8 cellular contexts compared by ENCODE assay signal in the genomic region with DNA sequence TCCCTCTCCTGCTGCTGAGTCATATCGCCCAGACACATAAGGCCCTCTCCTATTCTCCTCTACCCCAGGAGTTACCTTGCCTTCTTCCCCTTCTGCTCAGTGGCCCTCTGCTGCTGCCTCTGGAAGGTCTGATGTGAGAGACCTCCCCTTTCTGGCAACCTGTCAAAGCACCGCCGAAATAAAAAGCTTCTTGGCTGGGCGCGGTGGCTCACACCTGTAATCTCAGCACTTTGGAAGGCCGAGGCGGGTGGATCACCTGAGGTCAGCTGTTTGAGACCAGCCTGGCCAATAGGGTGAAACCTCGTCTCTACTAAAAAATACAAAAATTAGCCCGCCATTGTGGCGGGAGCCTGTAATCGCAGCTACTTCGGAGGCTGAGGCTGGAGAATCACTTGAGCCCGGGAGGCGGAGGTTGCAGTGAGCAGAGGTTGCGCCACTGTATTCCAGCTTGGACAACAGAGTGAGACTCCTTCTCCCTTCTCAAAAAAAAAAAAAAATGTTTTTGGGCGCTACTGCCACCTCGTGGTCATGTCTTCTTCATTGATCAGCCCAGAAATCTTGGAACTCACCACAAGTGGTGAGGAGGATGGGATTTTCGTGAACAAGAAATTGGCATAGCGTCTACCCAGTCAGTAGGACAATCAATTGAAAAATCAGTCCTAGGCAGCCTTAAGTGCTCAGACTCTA.
DNase-seq lines count a peak whose midpoint lies in the region; ATAC-seq and TF ChIP-seq lines count a peak whose summit lies in the region.

No MANE protein-coding gene starts in this region.

- no peaks in the 10 kb centered on the region for H3K9me3 ChIP-seq in HEK293 (ENCODE audit: control insufficient read depth, insufficient read depth, low read depth, low read length)

- TF ChIP-seq CTCF in HEK293 (tag by site-specific recombination; IDR thresholded peaks at IDR 0.05) (no peak), foreskin fibroblast (IDR thresholded peaks at IDR 0.05; ENCODE audit: low read depth, low read length) (peak; percentile 33)

- no peak for ATAC-seq in GM18909 (IDR thresholded peaks at IDR 0.05; ENCODE audit: poor library complexity, unreplicated experiment)

- no peaks in the 10 kb centered on the region for H3K36me3 ChIP-seq in HEK293 (ENCODE audit: control insufficient read depth in 2 of 2, insufficient read depth in 1 of 2, low read length in 2 of 2)

- H3K4me3 ChIP-seq in HEK293 (ENCODE audit: low read depth, low read length): no peak overlapping the region
- H3K4me3 ChIP-seq in foreskin fibroblast (ENCODE audit: low read depth in 1 of 2, low read length in 2 of 2): no peak overlapping the region

- DNase-seq in NCI-H1436 (lab: John Stamatoyannopoulos, UW) (peak; percentile 36), NCI-H1436 treated with DMSO at 0.1 percent for 48 hours (lab: John Stamatoyannopoulos, UW) (no peak), SHP77 (lab: John Stamatoyannopoulos, UW) (peak; percentile 30 to 41), foreskin fibroblast (peak; percentile 14 to 55), superior temporal gyrus (ENCODE audit: extremely low spot score) (peak; percentile 71), HuH-7.5 (ENCODE audit: low spot score) (no peak)

- H3K27ac ChIP-seq in HEK293 (ENCODE audit: extremely low read depth, low read depth, low read length): no peak overlapping the region

- POLR2A ChIA-PET in HEK293 (lab: Yijun Ruan, JAX): no interaction called here

- CTCF ChIA-PET in HEK293 (lab: Yijun Ruan, JAX): interaction anchor here (0.6 to 0.7 kb wide), 5 partner anchors 10 to 594 kb away, joined by 3 to 5 read pairs (median 4); no protein-coding TSS in a partner anchor

- H3K4me1 ChIP-seq in HEK293 (ENCODE audit: control insufficient read depth, insufficient read depth, low read length): no peaks in the 10 kb centered on the region

TF ChIP-seq in HEK293, 187 proteins besides CTCF, POLR2A, EP300 and RAD21:
- TF ChIP-seq ZNF121 (tag by site-specific recombination; IDR thresholded peaks at IDR 0.05) (0 out of 2 replicates have a peak, but pooled peaks have one; percentile 26), ZNF654 (tag by site-specific recombination; IDR thresholded peaks at IDR 0.05; ENCODE audit: low read depth) (peak; percentile 20; the same call in 1 of the 2 replicates), GFI1B (tag by site-specific recombination; IDR thresholded peaks at IDR 0.05) (no peak)

Comparison
In these comparisons a context has a peak if more than half of its experiments do, and no peak if none do; other contexts are left out.
1. DNase-seq: peak in NCI-H1436 (single experiment), SHP77 (2 of 2), foreskin fibroblast (2 of 2) and superior temporal gyrus (single experiment); none in NCI-H1436 treated with DMSO at 0.1 percent for 48 hours (single experiment) and HuH-7.5 (single experiment).